Comparison of ENCODE assay signal across 25 cellular contexts in genomic region chr22:40206561-40206960, GRCh38.
"Had no signal": no experiment of that assay in that cellular context is flagged by ENCODE, and none has a peak within 500 bp of the region (broad histone marks: within the 10 kb centered on the region; RNA-seq: fewer than 3 reads in every experiment).

No MANE protein-coding gene starts in this region.

- H2AFZ ChIP-seq: neural progenitor cell had no signal

- H3K9me3 ChIP-seq: esophagus muscularis mucosa, gastrocnemius medialis, heart right ventricle, mucosa of descending colon, pancreas, stomach, thoracic aorta, transverse colon had no signal

- H3K36me3 Mint-ChIP-seq: natural killer cell treated with Interleukin-12 subunit alpha and Interleukin-12 subunit beta and Interleukin-15 and Interleukin-18, amount 100 ng/mL, for 72 hours had no signal

- H3K27ac ChIP-seq: coronary artery, dorsolateral prefrontal cortex, epithelial cell of prostate, gastrocnemius medialis, neural progenitor cell, pancreas, transverse colon had no signal

- ATAC-seq: gastrocnemius medialis; heart right ventricle; mucosa of descending colon; natural killer cell treated with Interleukin-12 subunit alpha and Interleukin-12 subunit beta and Interleukin-15 and Interleukin-18, amount 100 ng/mL, for 72 hours; pancreas; right cardiac atrium had no signal

- H3K27me3 ChIP-seq: dorsolateral prefrontal cortex, esophagus muscularis mucosa, gastrocnemius medialis, heart right ventricle, neural progenitor cell, pancreas, stomach, transverse colon had no signal

- H3K4me3 ChIP-seq: coronary artery, dorsolateral prefrontal cortex, esophagus muscularis mucosa, gastrocnemius medialis, heart right ventricle, mucosa of descending colon, neural progenitor cell, pancreas, stomach, thoracic aorta, transverse colon had no signal

- H3K27me3 Mint-ChIP-seq: natural killer cell treated with Interleukin-12 subunit alpha and Interleukin-12 subunit beta and Interleukin-15 and Interleukin-18, amount 100 ng/mL, for 72 hours; progenitor cell of endocrine pancreas had no signal

- H3K9ac ChIP-seq: neural progenitor cell had no signal

- H3K4me2 ChIP-seq: neural progenitor cell had no signal

- H3K27ac Mint-ChIP-seq: natural killer cell treated with Interleukin-12 subunit alpha and Interleukin-12 subunit beta and Interleukin-15 and Interleukin-18, amount 100 ng/mL, for 72 hours; neural progenitor cell; progenitor cell of endocrine pancreas had no signal

- DNase-seq: dorsolateral prefrontal cortex; effector CD8-positive, alpha-beta T cell; gastrocnemius medialis; heart right ventricle; hypothalamus; kidney glomerular epithelial cell; mucosa of descending colon; nucleus accumbens; pancreas; right cardiac atrium; small intestine; stimulated activated CD4-positive, alpha-beta T cell treated with anti-CD3 and anti-CD28 coated beads, Interleukin-12 subunit alpha, Interleukin-12 subunit beta, amount 100 ng/mL, for 4 hours; stimulated activated naive CD4-positive, alpha-beta T cell; stomach; substantia nigra; transverse colon had no signal

- H3K9me3 Mint-ChIP-seq: natural killer cell treated with Interleukin-12 subunit alpha and Interleukin-12 subunit beta and Interleukin-15 and Interleukin-18, amount 100 ng/mL, for 72 hours; neural progenitor cell had no signal

- FAIRE-seq: endometrium, islet of Langerhans, pancreas, small intestine had no signal

- H3K4me3 Mint-ChIP-seq: natural killer cell treated with Interleukin-12 subunit alpha and Interleukin-12 subunit beta and Interleukin-15 and Interleukin-18, amount 100 ng/mL, for 72 hours; neural progenitor cell had no signal

- H3K36me3 ChIP-seq: esophagus muscularis mucosa, gastrocnemius medialis, heart right ventricle, neural progenitor cell, pancreas, stomach, thoracic aorta, transverse colon had no signal
